12 cellular contexts compared by ENCODE assay signal in the genomic region with DNA sequence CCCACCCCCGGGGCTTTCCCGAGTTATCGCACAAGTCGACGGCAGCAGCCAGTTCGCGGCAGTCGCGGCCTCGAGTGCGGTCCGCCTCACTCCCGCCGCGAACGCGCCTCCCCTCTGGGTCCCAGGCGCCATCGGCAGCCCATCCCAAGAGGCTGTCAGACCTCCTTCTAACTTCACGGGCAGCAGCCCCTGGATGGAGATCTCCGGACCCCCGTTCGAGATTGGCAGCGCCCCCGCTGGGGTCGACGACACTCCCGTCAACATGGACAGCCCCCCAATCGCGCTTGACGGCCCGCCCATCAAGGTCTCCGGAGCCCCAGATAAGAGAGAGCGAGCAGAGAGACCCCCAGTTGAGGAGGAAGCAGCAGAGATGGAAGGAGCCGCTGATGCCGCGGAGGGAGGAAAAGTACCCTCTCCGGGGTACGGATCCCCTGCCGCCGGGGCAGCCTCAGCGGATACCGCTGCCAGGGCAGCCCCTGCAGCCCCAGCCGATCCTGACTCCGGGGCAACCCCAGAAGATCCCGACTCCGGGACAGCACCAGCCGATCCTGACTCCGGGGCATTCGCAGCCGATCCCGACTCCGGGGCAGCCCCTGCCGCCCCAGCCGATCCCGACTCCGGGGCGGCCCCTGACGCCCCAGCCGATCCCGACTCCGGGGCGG. TPM values are rescaled to one million over a fixed set of nuclear protein-coding genes. Genes with fewer than 3 reads are reported as not detected.
DNase-seq lines count a peak whose midpoint lies in the region; ATAC-seq and TF ChIP-seq lines count a peak whose summit lies in the region.
"Had no signal": no experiment of that assay in that cellular context is flagged by ENCODE, and none has a peak within 500 bp of the region (broad histone marks: within the 10 kb centered on the region; RNA-seq: fewer than 3 reads in every experiment).

No MANE protein-coding gene starts in this region.

- H3K4me3 ChIP-seq in cardiac muscle cell: peak overlapping the region; percentile 21
- peak overlapping the region; percentile 29 to 63 for H3K4me3 ChIP-seq in ascending aorta
- peak overlapping the region; percentile 15 to 28 for H3K4me3 ChIP-seq in tibial artery
- peak overlapping the region in 2 of 4 donors; percentile 17 to 43 for H3K4me3 ChIP-seq in transverse colon

- TF ChIP-seq EP300 in transverse colon (IDR thresholded peaks at IDR 0.05; ENCODE audit: low read depth): no peak

- DNase-seq in cardiac muscle cell (ENCODE audit: low read depth in 1 of 2, low spot score in 1 of 2) (no peak), Right ventricle myocardium superior (no peak), ascending aorta (ENCODE audit: low spot score in 2 of 2) (no peak), mesenteric fat pad (ENCODE audit: low spot score) (peak; percentile 88), tibial artery (no peak), transverse colon (no peak), inferior parietal cortex (ENCODE audit: extremely low spot score) (no peak)
- DNase-seq in stimulated activated CD4-positive, alpha-beta T cell treated with anti-CD3 and anti-CD28 coated beads, Interleukin-12 subunit alpha, Interleukin-12 subunit beta, amount 100 ng/mL, for 4 hours: no peak
- DNase-seq: HCEC 1CT, Kasumi-1, kidney glomerular epithelial cell, NCI-H2227 treated with DMSO at 0.1 percent for 48 hours had no signal

- H3K27me3 ChIP-seq in cardiac muscle cell (peaks cover 76% of the 10 kb centered on the region), ascending aorta (peaks cover 3% of the 10 kb centered on the region), tibial artery (peaks cover 0 to 85% of the 10 kb centered on the region in 2 donors), transverse colon (peaks cover 98% of the 10 kb centered on the region)

- TF ChIP-seq POLR2A in transverse colon (IDR thresholded peaks at IDR 0.05): no peak

- no peak for ATAC-seq in Right ventricle myocardium superior (ENCODE audit: poor library complexity)

- in situ Hi-C loops in transverse colon (cut with MboI; ENCODE audit: low pct_ligation_motif_present in 1 of 4, low pct_unique_long_range_greater_than_20kb in 1 of 4, low sequenced_read_pairs in 3 of 4): loop anchor here (25.0 kb wide), 6 partner anchors 92 to 617 kb away; partner anchors contain the start of genes ANKRD60 (in 1 of the 4) and STX16 (in 1 of the 4)

- H3K4me1 ChIP-seq in cardiac muscle cell (ENCODE audit: low read depth) (no peaks in the 10 kb centered on the region), ascending aorta (peaks cover 0 to 5% of the 10 kb centered on the region in 2 donors), tibial artery (peaks cover 0 to 32% (median 21%) of the 10 kb centered on the region in 4 donors), transverse colon (peaks cover 0 to 30% (median 9%) of the 10 kb centered on the region in 4 donors)

- WGBS in transverse colon (ENCODE audit: low coverage in 1 of 2), 2 donors: 82% methylated on average over 63 of the region's 63 CpGs; no CpG with 5 or more reads in 1 of the 2 donors

- H3K36me3 ChIP-seq in cardiac muscle cell: no peaks in the 10 kb centered on the region
- H3K36me3 ChIP-seq in ascending aorta: no peaks in the 10 kb centered on the region
- H3K36me3 ChIP-seq in tibial artery: no peaks in the 10 kb centered on the region
- no peaks in the 10 kb centered on the region for H3K36me3 ChIP-seq in transverse colon

- H3K27ac ChIP-seq in cardiac muscle cell (no peak overlapping the region), ascending aorta (no peak overlapping the region), tibial artery (no peak overlapping the region), transverse colon (no peak overlapping the region)

- no peak for TF ChIP-seq CTCF in cardiac muscle cell (IDR thresholded peaks at IDR 0.05; ENCODE audit: low read depth, low read length)
- TF ChIP-seq CTCF in ascending aorta (IDR thresholded peaks at IDR 0.05): no peak
- TF ChIP-seq CTCF in tibial artery (IDR thresholded peaks at IDR 0.05): no peak
- TF ChIP-seq CTCF in transverse colon (IDR thresholded peaks at IDR 0.05): no peak

- H3K9me3 ChIP-seq in cardiac muscle cell (ENCODE audit: low read depth) (no peaks in the 10 kb centered on the region), ascending aorta (no peaks in the 10 kb centered on the region), tibial artery (no peaks in the 10 kb centered on the region), transverse colon (no peaks in the 10 kb centered on the region)

- intact Hi-C loops in Right ventricle myocardium superior (cut with DNase I): no loop called here
- intact Hi-C loops in ascending aorta (cut with DNase I): loop anchor here (10.0 kb wide), 1 partner anchor 619 kb away; no protein-coding TSS in a partner anchor
- intact Hi-C loops in tibial artery (cut with DNase I; ENCODE audit: low total_unique reads): no loop called here
- intact Hi-C loops in transverse colon (cut with DNase I; ENCODE audit: low total_unique reads): no loop called here

RNA-seq across cellular contexts. Expression of gene GNAS, which starts 1.6 kb away (rescaled TPM):
- total RNA-seq in cardiac muscle cell (1,319 and 1,641 TPM in 2 replicates), Right ventricle myocardium superior (1,453 TPM), ascending aorta (663 TPM), mesenteric fat pad (697 TPM), transverse colon (100 to 1,000 TPM; 501 to 716 (median 535) TPM)
- polyA plus RNA-seq in cardiac muscle cell: 2,522 and 2,744 TPM in 2 replicates

RNA-seq across cellular contexts. Expression of gene GNAS-AS1, which starts 3.4 kb away (rescaled TPM):
- total RNA-seq in cardiac muscle cell: 1.3 and 1.8 TPM in 2 replicates
- polyA plus RNA-seq in cardiac muscle cell: 1.3 and 1.4 TPM in 2 replicates
- total RNA-seq in Right ventricle myocardium superior: 0.13 TPM
- total RNA-seq in ascending aorta: not detected
- total RNA-seq in mesenteric fat pad: 0.42 TPM
- 1 to 10 TPM in 1 of 4 donors, under 1 TPM in 1, not detected in 2; 0.55 to 1.1 TPM for total RNA-seq in transverse colon
